ENCODE assay signal across 9 cellular contexts in the genomic region with DNA sequence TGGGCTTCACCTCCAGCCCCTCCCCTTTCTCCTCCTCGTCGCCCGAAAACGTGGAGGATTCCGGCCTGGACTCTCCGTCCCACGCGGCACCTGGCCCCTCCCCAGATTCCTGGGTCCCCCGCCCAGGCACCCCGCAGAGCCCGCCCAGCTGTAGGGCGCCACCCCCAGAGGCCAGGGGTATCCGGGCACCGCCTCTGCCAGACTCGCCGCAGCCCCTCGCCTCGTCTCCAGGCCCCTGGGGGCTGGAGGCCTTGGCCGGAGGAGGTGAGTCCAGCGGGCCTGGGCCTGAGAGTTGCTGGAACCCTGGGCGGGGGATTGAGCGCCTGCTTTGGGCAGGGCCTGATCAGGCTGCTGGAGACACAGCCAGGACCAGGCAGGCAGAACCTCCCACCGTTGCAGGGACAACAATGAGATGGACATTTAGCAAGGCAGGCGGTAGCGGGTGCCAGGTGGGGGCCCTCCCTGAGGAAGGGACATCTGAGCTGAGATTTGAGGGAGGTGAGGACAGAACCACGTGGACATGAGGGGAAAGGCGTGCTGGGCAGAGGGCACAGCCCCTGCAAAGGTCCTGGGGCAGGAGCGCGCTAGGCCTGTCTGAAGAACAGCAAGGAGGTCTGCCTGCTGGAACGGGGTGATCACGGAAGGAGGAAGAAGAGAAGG. TPM values are rescaled to one million over a fixed set of nuclear protein-coding genes. Genes with fewer than 3 reads are reported as not detected.
A peak's percentile ranks its signal among the peaks of the same experiment; 100 is the strongest.
DNase-seq lines count a peak whose midpoint lies in the region; ATAC-seq and TF ChIP-seq lines count a peak whose summit lies in the region.
"Had no signal": no experiment of that assay in that cellular context is flagged by ENCODE, and none has a peak within 500 bp of the region (broad histone marks: within the 10 kb centered on the region; RNA-seq: fewer than 3 reads in every experiment).

No MANE protein-coding gene starts in this region.

- no peak overlapping the region for H3K4me3 Mint-ChIP-seq in CD4-positive, alpha-beta T cell
- H3K4me3 Mint-ChIP-seq in naive thymus-derived CD4-positive, alpha-beta T cell: peak overlapping the region in 1 of 10 donors; percentile 8

- no peak for ATAC-seq in CD4-positive, alpha-beta T cell (ENCODE audit: poor library complexity)
- no peak for ATAC-seq in naive thymus-derived CD4-positive, alpha-beta T cell
- no peak for ATAC-seq in body of pancreas

- H3K4me3 ChIP-seq in NT2/D1 (ENCODE audit: insufficient read length, low read depth): peak overlapping the region; percentile 75
- peak overlapping the region; percentile 3 for H3K4me3 ChIP-seq in epithelial cell of esophagus (ENCODE audit: low read length)
- no peak overlapping the region for H3K4me3 ChIP-seq in naive thymus-derived CD4-positive, alpha-beta T cell (ENCODE audit: low read length)
- H3K4me3 ChIP-seq in body of pancreas: no peak overlapping the region
- H3K4me3 ChIP-seq: SJSA1 had no signal

- POLR2A ChIA-PET in CD4-positive, alpha-beta T cell (lab: Charles Lee): no interaction called here
- POLR2A ChIA-PET in naive thymus-derived CD4-positive, alpha-beta T cell (lab: Charles Lee): interaction anchor here (1.0 kb wide), 1 partner anchor 16 kb away, joined by 3 read pairs; no protein-coding TSS in a partner anchor

- CTCF ChIA-PET in CD4-positive, alpha-beta T cell (lab: Charles Lee): no interaction called here
- CTCF ChIA-PET in naive thymus-derived CD4-positive, alpha-beta T cell (lab: Charles Lee): interaction anchor here (0.6 kb wide), 1 partner anchor 487 kb away, joined by 3 read pairs; no protein-coding TSS in a partner anchor

- H3K36me3 ChIP-seq in NT2/D1 (ENCODE audit: insufficient read depth, insufficient read length, low read length) (peaks cover 6% of the 10 kb centered on the region), body of pancreas (replicated peaks in 1 of 2; ENCODE audit: insufficient read depth in 1 of 2, low read depth in 2 of 2) (no peaks in the 10 kb centered on the region)
- H3K36me3 ChIP-seq in naive thymus-derived CD4-positive, alpha-beta T cell (ENCODE audit: control insufficient read depth in 2 of 3, insufficient read depth in 3 of 3, low read length in 3 of 3): peaks cover 0 to 70% (median 0%) of the 10 kb centered on the region in 3 experiments
- H3K36me3 ChIP-seq: SJSA1 had no signal

- H3K9ac ChIP-seq in NT2/D1 (ENCODE audit: insufficient read length, low read depth): peak overlapping the region; percentile 71

- H3K4me1 Mint-ChIP-seq in CD4-positive, alpha-beta T cell (ENCODE audit: low read depth): peaks cover 5% of the 10 kb centered on the region
- H3K4me1 Mint-ChIP-seq in naive thymus-derived CD4-positive, alpha-beta T cell: peaks cover 5 to 16% (median 12%) of the 10 kb centered on the region in 7 donors

- H3K27me3 ChIP-seq in CD4-positive, alpha-beta T cell (ENCODE audit: control insufficient read depth, insufficient read depth, low read length): no peaks in the 10 kb centered on the region
- H3K27me3 ChIP-seq in NT2/D1 (ENCODE audit: insufficient read depth, insufficient read length): no peaks in the 10 kb centered on the region
- no peaks in the 10 kb centered on the region for H3K27me3 ChIP-seq in naive thymus-derived CD4-positive, alpha-beta T cell (ENCODE audit: control insufficient read depth in 2 of 2, insufficient read depth in 2 of 2, low read length in 2 of 2)
- no peaks in the 10 kb centered on the region for H3K27me3 ChIP-seq in body of pancreas

- no peak for TF ChIP-seq POLR2A in body of pancreas (IDR thresholded peaks at IDR 0.05)

- TF ChIP-seq CTCF in CD4-positive, alpha-beta T cell (IDR thresholded peaks at IDR 0.05): no peak
- TF ChIP-seq CTCF in epithelial cell of esophagus (IDR thresholded peaks at IDR 0.05; ENCODE audit: insufficient read depth, low read depth, low read length, missing control alignments) (no peak), body of pancreas (IDR thresholded peaks at IDR 0.05) (no peak)

- H3K27ac ChIP-seq in CD4-positive, alpha-beta T cell (ENCODE audit: low read depth, low read length): peak overlapping the region; percentile 16
- H3K27ac ChIP-seq in naive thymus-derived CD4-positive, alpha-beta T cell (ENCODE audit: low read depth, low read length): peak overlapping the region; percentile 17
- H3K27ac ChIP-seq in body of pancreas: no peak overlapping the region
- H3K27ac ChIP-seq: SJSA1 had no signal

- 11 to 22% methylated on average over 12 to 30 of the region's 31 CpGs for WGBS in body of pancreas, 2 donors

- H3K27ac Mint-ChIP-seq in CD4-positive, alpha-beta T cell: peak overlapping the region; percentile 51
- peak overlapping the region in 5 of 9 donors; percentile 42 to 81 (median 57) for H3K27ac Mint-ChIP-seq in naive thymus-derived CD4-positive, alpha-beta T cell

- H3K9me3 Mint-ChIP-seq in CD4-positive, alpha-beta T cell: no peaks in the 10 kb centered on the region
- H3K9me3 Mint-ChIP-seq in naive thymus-derived CD4-positive, alpha-beta T cell: no peaks in the 10 kb centered on the region

- H3K4me1 ChIP-seq in NT2/D1 (ENCODE audit: insufficient read depth, insufficient read length): peaks cover 18% of the 10 kb centered on the region
- H3K4me1 ChIP-seq in naive thymus-derived CD4-positive, alpha-beta T cell (ENCODE audit: control insufficient read depth in 2 of 2, insufficient read depth in 2 of 2, low read length in 2 of 2): no peaks in the 10 kb centered on the region
- peaks cover 6% of the 10 kb centered on the region for H3K4me1 ChIP-seq in body of pancreas
- H3K4me1 ChIP-seq: SJSA1 had no signal

- H3K9me3 ChIP-seq in CD4-positive, alpha-beta T cell (ENCODE audit: control insufficient read depth, low read length): no peaks in the 10 kb centered on the region
- no peaks in the 10 kb centered on the region for H3K9me3 ChIP-seq in NT2/D1 (ENCODE audit: insufficient read depth, low read length)
- no peaks in the 10 kb centered on the region for H3K9me3 ChIP-seq in naive thymus-derived CD4-positive, alpha-beta T cell (ENCODE audit: control insufficient read depth in 2 of 3, low read length in 3 of 3)
- H3K9me3 ChIP-seq in body of pancreas: no peaks in the 10 kb centered on the region
- H3K9me3 ChIP-seq: SJSA1 had no signal

- peaks cover 76% of the 10 kb centered on the region for H3K36me3 Mint-ChIP-seq in CD4-positive, alpha-beta T cell (ENCODE audit: low read depth)
- H3K36me3 Mint-ChIP-seq in naive thymus-derived CD4-positive, alpha-beta T cell: peaks cover 8 to 27% (median 9%) of the 10 kb centered on the region in 5 donors

- intact Hi-C loops in CD4-positive, alpha-beta T cell (cut with DNase I, micrococcal nuclease): no loop called here
- intact Hi-C loops in naive thymus-derived CD4-positive, alpha-beta T cell (cut with micrococcal nuclease): loop anchor here in 1 of 2 donors (1.0 kb wide), 1 partner anchor 31 kb away; no protein-coding TSS in a partner anchor
- intact Hi-C loops in body of pancreas (cut with DNase I): loop anchor here (10.0 kb wide), 1 partner anchor 164 kb away; no protein-coding TSS in a partner anchor

- DNase-seq in CD4-positive, alpha-beta T cell: no peak
- no peak for DNase-seq in NT2/D1 (ENCODE audit: low read depth, low spot score)
- DNase-seq in epithelial cell of esophagus (ENCODE audit: low read depth): peak; percentile 43
- no peak for DNase-seq in naive thymus-derived CD4-positive, alpha-beta T cell
- no peak for DNase-seq in medulla oblongata (ENCODE audit: extremely low spot score)
- DNase-seq in NCI-H748 (lab: John Stamatoyannopoulos, UW; ENCODE audit: unreplicated experiment): no peak
- DNase-seq in DMS79 (lab: John Stamatoyannopoulos, UW): no peak
- DNase-seq in body of pancreas: no peak

- no peaks in the 10 kb centered on the region for H3K27me3 Mint-ChIP-seq in CD4-positive, alpha-beta T cell
- no peaks in the 10 kb centered on the region for H3K27me3 Mint-ChIP-seq in naive thymus-derived CD4-positive, alpha-beta T cell

RNA-seq across cellular contexts. Expression of gene B3GNT3, which starts 16.2 kb away (rescaled TPM):
- total RNA-seq in CD4-positive, alpha-beta T cell: under 1 TPM; 0.39 to 0.52 TPM
- under 1 TPM in 2 of 5 experiments, not detected in 3; 0.53 to 0.96 TPM for total RNA-seq in naive thymus-derived CD4-positive, alpha-beta T cell
- polyA plus RNA-seq in naive thymus-derived CD4-positive, alpha-beta T cell: 1 to 10 TPM in 1 of 2 donors, under 1 TPM in 1; 0.43 to 1.0 TPM
- 1 to 10 TPM; 2.0 to 6.0 TPM for total RNA-seq in body of pancreas
- total RNA-seq: SJSA1 had no signal

RNA-seq across cellular contexts. Expression of gene FCHO1, which starts 27.5 kb away (rescaled TPM):
- 10 to 100 TPM; 40.7 to 43.1 TPM for total RNA-seq in CD4-positive, alpha-beta T cell
- total RNA-seq in naive thymus-derived CD4-positive, alpha-beta T cell: 100 to 1,000 TPM in 2 of 5 experiments, 10 to 100 TPM in 3; 73.2 to 107 (median 87.7) TPM
- 10 to 100 TPM; 14.7 to 43.4 TPM for polyA plus RNA-seq in naive thymus-derived CD4-positive, alpha-beta T cell
- total RNA-seq in body of pancreas: 1 to 10 TPM in 1 of 2 donors, not detected in 1; 1.6 TPM

RNA-seq across cellular contexts. Expression of gene INSL3, which starts 42.6 kb away (rescaled TPM):
- total RNA-seq in CD4-positive, alpha-beta T cell: 1 to 10 TPM; 7.2 to 7.6 TPM
- 10 to 100 TPM in 1 of 5 experiments, 1 to 10 TPM in 4; 5.5 to 11.1 (median 8.2) TPM for total RNA-seq in naive thymus-derived CD4-positive, alpha-beta T cell
- polyA plus RNA-seq in naive thymus-derived CD4-positive, alpha-beta T cell: 1 to 10 TPM; 2.0 to 6.0 TPM
- total RNA-seq in body of pancreas: not detected
- total RNA-seq: SJSA1 had no signal

RNA-seq across cellular contexts. Expression of gene MAP1S, which starts 59.5 kb away (rescaled TPM):
- total RNA-seq in CD4-positive, alpha-beta T cell: 10 to 100 TPM; 18.1 to 21.4 TPM
- total RNA-seq in naive thymus-derived CD4-positive, alpha-beta T cell: 10 to 100 TPM; 28.6 to 73.8 (median 52.5) TPM
- 10 to 100 TPM; 21.9 to 48.4 TPM for polyA plus RNA-seq in naive thymus-derived CD4-positive, alpha-beta T cell
- 10 to 100 TPM; 37.1 to 53.4 TPM for total RNA-seq in body of pancreas

Comparison
In these comparisons a context has a peak if more than half of its experiments do, and no peak if none do; other contexts are left out.
1. H3K27ac ChIP-seq: peak in CD4-positive, alpha-beta T cell (single experiment) and naive thymus-derived CD4-positive, alpha-beta T cell (single experiment); none in body of pancreas (0 of 4).
2. H3K4me3 ChIP-seq: peak in NT2/D1 (single experiment) and epithelial cell of esophagus (single experiment); none in naive thymus-derived CD4-positive, alpha-beta T cell (single experiment) and body of pancreas (0 of 2).
3. RNA of gene FCHO1, which starts 27.5 kb away (total RNA-seq): 73.2 to 107 TPM in naive thymus-derived CD4-positive, alpha-beta T cell and 40.7 to 43.1 TPM in CD4-positive, alpha-beta T cell; 1.6 TPM in body of pancreas; every median in the first group is over 10 times any median in the second.
4. RNA of gene INSL3, which starts 42.6 kb away (total RNA-seq): 5.5 to 11.1 TPM in naive thymus-derived CD4-positive, alpha-beta T cell and 7.2 to 7.6 TPM in CD4-positive, alpha-beta T cell; not detected in body of pancreas; every median in the first group is over 4 times any median in the second.